Comparison of ENCODE assay signal across 16 cellular contexts in the genomic region with DNA sequence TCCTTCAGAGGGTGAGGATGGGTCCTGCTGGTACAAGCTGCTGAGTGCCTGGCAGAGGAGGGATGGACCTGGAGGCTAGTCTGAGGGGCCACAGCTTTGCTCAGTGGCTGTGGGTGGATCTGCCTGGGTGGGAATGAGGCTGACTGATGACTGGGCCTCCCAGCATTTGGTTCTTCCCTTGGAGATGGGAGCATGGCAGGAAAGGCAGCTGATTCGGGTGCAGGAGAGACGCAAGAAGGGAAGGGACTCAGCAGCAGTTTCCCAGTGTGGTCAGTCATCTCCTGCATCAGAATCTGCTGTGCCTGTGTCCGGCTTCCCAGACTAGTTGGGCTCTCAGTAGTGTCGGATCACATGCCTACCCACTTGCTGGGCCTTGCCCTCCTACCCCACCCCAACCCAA. TPM values are rescaled to one million over a fixed set of nuclear protein-coding genes. Genes with fewer than 3 reads are reported as not detected.
DNase-seq lines count a peak whose midpoint lies in the region; ATAC-seq, FAIRE-seq and TF ChIP-seq lines count a peak whose summit lies in the region.
"Had no signal": no experiment of that assay in that cellular context is flagged by ENCODE, and none has a peak within 500 bp of the region (broad histone marks: within the 10 kb centered on the region; RNA-seq: fewer than 3 reads in every experiment).

No MANE protein-coding gene starts in this region.

- TF ChIP-seq CTCF in OCI-LY1 (IDR thresholded peaks at IDR 0.05; ENCODE audit: low read length) (no peak), GM12878 (IDR thresholded peaks at IDR 0.05 in 2 of 3, conservative IDR thresholded peaks at IDR 0.05 in 1 of 3; ENCODE audit: control insufficient read depth in 2 of 3, extremely low read depth in 1 of 3, insufficient read depth in 1 of 3, low read depth in 3 of 3, low read length in 3 of 3) (no peak), spleen (IDR thresholded peaks at IDR 0.05 in 8 of 11, conservative IDR thresholded peaks at IDR 0.05 in 3 of 11) (no peak), heart right ventricle (IDR thresholded peaks at IDR 0.05) (no peak)

- H3K27me3 Mint-ChIP-seq in activated CD4-positive, alpha-beta T cell treated with anti-CD3 and anti-CD28 coated beads, Interleukin-2, amount 10 ng/mL, durations not matched to agents 24 days and 14 days: no peaks in the 10 kb centered on the region

- no peak for FAIRE-seq in GM12878 (lab: Jason Lieb, UNC)
- FAIRE-seq: urothelium cell line had no signal

- H3K27ac Mint-ChIP-seq in activated CD4-positive, alpha-beta T cell treated with anti-CD3 and anti-CD28 coated beads, Interleukin-2, amount 10 ng/mL, durations not matched to agents 24 days and 14 days: peak overlapping the region; percentile 94

- intact Hi-C loops in activated CD4-positive, alpha-beta T cell treated with anti-CD3 and anti-CD28 coated beads, Interleukin-2, amount 10 ng/mL, durations not matched to agents 24 days and 14 days (cut with micrococcal nuclease): loop anchor here (10.0 kb wide), 1 partner anchor 574 kb away; a partner anchor contains a TSS
- intact Hi-C loops in GM12878 (cut with micrococcal nuclease; ENCODE audit: unreplicated experiment): loop anchor here (10.0 kb wide), 1 partner anchor 626 kb away; a partner anchor contains a TSS
- intact Hi-C loops in spleen (cut with DNase I; ENCODE audit: low total_unique reads): no loop called here
- intact Hi-C loops in heart right ventricle (cut with DNase I): loop anchor here in 1 of 10 donors (10.0 kb wide), 1 partner anchor 106 kb away; a partner anchor contains a TSS

- RAD21 ChIA-PET in GM12878 (lab: Charles Lee; ENCODE audit: unreplicated experiment): interaction anchor here (1.6 to 16.4 kb wide), 4 partner anchors 10 to 98 kb away, joined by 3 to 292 read pairs (median 84); no protein-coding TSS in a partner anchor

- TF ChIP-seq POLR2A in GM12878 (IDR thresholded peaks at IDR 0.05; ENCODE audit: low read depth, low read length) (no peak), spleen (IDR thresholded peaks at IDR 0.05) (no peak)

- SMC1A ChIA-PET in GM12878 (lab: Charles Lee; ENCODE audit: uncharacterized antibody, unreplicated experiment): interaction anchor here (2.7 to 31.8 kb wide), 5 partner anchors 9 to 92 kb away, joined by 11 to 537 read pairs (median 457); a partner anchor contains a TSS

- no peak overlapping the region; the same call in 1 of the 2 replicates for H3K4me2 ChIP-seq in OCI-LY1 (ENCODE audit: low read length)
- H3K4me2 ChIP-seq in GM12878 (ENCODE audit: control insufficient read depth, insufficient read depth): peak overlapping the region; percentile 43; the same call in 1 of the 2 replicates

- H3K27ac ChIP-seq in OCI-LY1 (ENCODE audit: low read depth, low read length, poor library complexity, severe bottlenecking): peak overlapping the region; percentile 98
- no peak overlapping the region; the same call in 1 of the 2 replicates for H3K27ac ChIP-seq in GM12878 (ENCODE audit: control insufficient read depth, insufficient read depth)
- peak overlapping the region in 7 of 8 donors; percentile 92 to 97 (median 95) for H3K27ac ChIP-seq in spleen
- H3K27ac ChIP-seq in heart right ventricle: peak overlapping the region in 3 of 10 donors; percentile 0 to 98 (median 26)

- peaks cover 54% of the 10 kb centered on the region for H3K36me3 Mint-ChIP-seq in activated CD4-positive, alpha-beta T cell treated with anti-CD3 and anti-CD28 coated beads, Interleukin-2, amount 10 ng/mL, durations not matched to agents 24 days and 14 days (ENCODE audit: low read depth)

- H3K9ac ChIP-seq in OCI-LY1 (ENCODE audit: low read length) (no peak overlapping the region), GM12878 (ENCODE audit: control insufficient read depth, insufficient read depth, low read length) (no peak overlapping the region)

- CTCF ChIA-PET in GM12878 (lab: Yijun Ruan, JAX): interaction anchor here (1.0 to 31.2 kb wide), 6 partner anchors 10 to 94 kb away, joined by 3 to 534 read pairs (median 4); no protein-coding TSS in a partner anchor

- H3K27me3 ChIP-seq in OCI-LY1 (ENCODE audit: insufficient read depth, low read length): no peaks in the 10 kb centered on the region
- no peaks in the 10 kb centered on the region for H3K27me3 ChIP-seq in GM12878 (replicated peaks in 1 of 2; ENCODE audit: control insufficient read depth in 2 of 2, insufficient read depth in 2 of 2, low read length in 1 of 2)
- no peaks in the 10 kb centered on the region for H3K27me3 ChIP-seq in spleen (replicated peaks in 1 of 7)
- no peaks in the 10 kb centered on the region for H3K27me3 ChIP-seq in heart right ventricle

- H3K9me2 ChIP-seq in OCI-LY1 (ENCODE audit: low read depth, low read length): no peaks in the 10 kb centered on the region

- no peak overlapping the region for H2AFZ ChIP-seq in OCI-LY1 (ENCODE audit: low read length)
- no peak overlapping the region for H2AFZ ChIP-seq in GM12878 (ENCODE audit: control insufficient read depth, low read depth, low read length)

- TF ChIP-seq EP300 in GM12878 (IDR thresholded peaks at IDR 0.05; ENCODE audit: borderline replicate concordance in 1 of 2, control insufficient read depth in 1 of 2, low read depth in 2 of 2, low read length in 2 of 2): no peak

- no peak for TF ChIP-seq RAD21 in GM12878 (IDR thresholded peaks at IDR 0.05; ENCODE audit: insufficient read depth, low read depth, low read length)

- in situ Hi-C loops in GM12878 (cut with MboI): loop anchor here (25.0 kb wide), 1 partner anchor 97 kb away; no protein-coding TSS in a partner anchor

- no peaks in the 10 kb centered on the region for H4K20me1 ChIP-seq in OCI-LY1 (ENCODE audit: insufficient read depth, low read length)
- H4K20me1 ChIP-seq in GM12878 (ENCODE audit: control insufficient read depth, insufficient read depth): peaks cover 4% of the 10 kb centered on the region; the same call in 1 of the 2 replicates

- POLR2A ChIA-PET in GM12878 (lab: Charles Lee): no interaction called here

- peak overlapping the region; percentile 47 for H3K4me3 Mint-ChIP-seq in activated CD4-positive, alpha-beta T cell treated with anti-CD3 and anti-CD28 coated beads, Interleukin-2, amount 10 ng/mL, durations not matched to agents 24 days and 14 days
- H3K4me3 Mint-ChIP-seq: nephron had no signal

- peaks cover 69% of the 10 kb centered on the region for H3K4me1 ChIP-seq in OCI-LY1 (ENCODE audit: insufficient read depth, low read length, severe bottlenecking)
- H3K4me1 ChIP-seq in GM12878 (ENCODE audit: control insufficient read depth, insufficient read depth, low read length): peaks cover 12% of the 10 kb centered on the region
- H3K4me1 ChIP-seq in spleen: peaks cover 23 to 100% (median 96%) of the 10 kb centered on the region in 6 donors
- H3K4me1 ChIP-seq in heart right ventricle: peaks cover 0 to 98% (median 33%) of the 10 kb centered on the region in 9 donors

- DNase-seq in activated CD4-positive, alpha-beta T cell treated with anti-CD3 and anti-CD28 coated beads, Interleukin-2, amount 10 ng/mL, durations not matched to agents 24 days and 14 days: peak; percentile 56
- DNase-seq in activated CD4-positive, alpha-beta T cell treated with anti-CD3 and anti-CD28 coated beads for 4 hours: no peak
- no peak for DNase-seq in GM12878 (ENCODE audit: low read depth, low spot score)
- DNase-seq in spleen: no peak
- DNase-seq in heart right ventricle: no peak
- no peak for DNase-seq in NCI-H2196 (lab: John Stamatoyannopoulos, UW; ENCODE audit: unreplicated experiment)
- DNase-seq: activated CD8-positive, alpha-beta memory T cell treated with anti-CD3 and anti-CD28 coated beads for 24 hours; amniotic stem cell; left ventricle myocardium superior; NCI-H1930; NCI-H774; retina had no signal

- H3K36me3 ChIP-seq in OCI-LY1 (ENCODE audit: insufficient read depth, low read length) (peaks cover 37% of the 10 kb centered on the region), GM12878 (ENCODE audit: control insufficient read depth in 2 of 2, insufficient read depth in 2 of 2, low read length in 1 of 2) (peaks cover 10 to 12% of the 10 kb centered on the region in 2 experiments), spleen (peaks cover 0 to 57% (median 11%) of the 10 kb centered on the region in 6 donors), heart right ventricle (peaks cover 0 to 36% (median 0%) of the 10 kb centered on the region in 9 donors)

- H3K79me2 ChIP-seq in OCI-LY1 (ENCODE audit: insufficient read depth, low read length): peaks cover 67% of the 10 kb centered on the region
- peaks cover 97% of the 10 kb centered on the region for H3K79me2 ChIP-seq in GM12878 (ENCODE audit: control insufficient read depth, insufficient read depth, low read length)

- H3K9me3 Mint-ChIP-seq in activated CD4-positive, alpha-beta T cell treated with anti-CD3 and anti-CD28 coated beads, Interleukin-2, amount 10 ng/mL, durations not matched to agents 24 days and 14 days: peaks cover 3% of the 10 kb centered on the region
- H3K9me3 Mint-ChIP-seq: nephron had no signal

- ATAC-seq in GM12878 (no peak), heart right ventricle (no peak), esophagus mucosa (no peak)
- ATAC-seq: left ventricle myocardium superior had no signal

- H3K4me3 ChIP-seq in OCI-LY1 (ENCODE audit: low read depth, low read length, poor library complexity, severe bottlenecking) (no peak overlapping the region), GM12878 (0 out of 2 replicates have a peak overlapping the region, but pooled peaks have one; percentile 11), spleen (peak overlapping the region in 1 of 8 donors; percentile 74), heart right ventricle (no peak overlapping the region)

- no peaks in the 10 kb centered on the region for H3F3A ChIP-seq in OCI-LY1 (ENCODE audit: insufficient read depth, low read length)

- 65% methylated on average over 4 of the region's 4 CpGs for WGBS in GM12878 (ENCODE audit: insufficient coverage, insufficient replicate concordance, low lambda C conversion rate, missing lambda C conversion rate)
- 67 to 97% (median 72%) methylated on average over 2 to 4 of the region's 4 CpGs for WGBS in spleen, 5 donors
- 73 to 74% methylated on average over 4 of the region's 4 CpGs for WGBS in heart right ventricle, 2 donors

- no TSS peak for BruUV-seq in GM12878 (replicated peaks; lab: Mats Ljungman, UMichigan)

- H3K4me1 Mint-ChIP-seq in activated CD4-positive, alpha-beta T cell treated with anti-CD3 and anti-CD28 coated beads, Interleukin-2, amount 10 ng/mL, durations not matched to agents 24 days and 14 days: peaks cover 68% of the 10 kb centered on the region

- H3K9me3 ChIP-seq in OCI-LY1 (ENCODE audit: low read length) (no peaks in the 10 kb centered on the region), GM12878 (replicated peaks; ENCODE audit: control insufficient read depth, insufficient read depth, low read length) (no peaks in the 10 kb centered on the region), spleen (no peaks in the 10 kb centered on the region), heart right ventricle (no peaks in the 10 kb centered on the region)

RNA-seq across cellular contexts. Expression of a gene that starts 7.3 kb away (rescaled TPM):
- 280 and 287 TPM in 2 replicates for total RNA-seq in activated CD4-positive, alpha-beta T cell treated with anti-CD3 and anti-CD28 coated beads, Interleukin-2, amount 10 ng/mL, durations not matched to agents 24 days and 14 days
- 126 and 131 TPM in 2 replicates for total RNA-seq in GM12878 (2013; cell fraction: nucleolus; rRNA removed)
- 23.9 and 25.2 TPM in 2 replicates for total RNA-seq in GM12878 (2014; rRNA removed)
- 52.1 and 57.1 TPM in 2 replicates for total RNA-seq in GM12878 (2014; rRNA removed; fragmentation: Illumina TruSeq; extraction: Trizol)
- 135 and 141 TPM in 2 replicates for total RNA-seq in GM12878 (2021)
- 45.3 TPM for polyA plus RNA-seq in GM12878 (2011; ENCODE audit: low read depth)
- 96.8 and 110 TPM in 2 replicates for polyA plus RNA-seq in GM12878 (2011; rRNA removed)
- 103 and 160 TPM in 2 replicates for polyA plus RNA-seq in GM12878 (2011; cell fraction: cytosol; rRNA removed)
- 112 and 138 TPM in 2 replicates for polyA plus RNA-seq in GM12878 (2011; cell fraction: nucleus; rRNA removed)
- 115 and 116 TPM in 2 replicates for polyA plus RNA-seq in GM12878 (2012)
- 185 and 188 TPM in 2 replicates for polyA plus RNA-seq in GM12878 (2014; fragmentation: Illumina TruSeq; extraction: Trizol)
- polyA plus RNA-seq in GM12878 (2014; fragmentation: Nextera tagmentation; extraction: Ambion mirVana): 10 to 100 TPM; 23.1 to 28.6 TPM
- 66.7 and 68.8 TPM in 2 replicates for polyA plus RNA-seq in GM12878 (2014; rRNA removed)
- polyA plus RNA-seq in GM12878 (2016; fragmentation: Nextera tagmentation; extraction: Ambion mirVana): 10 to 100 TPM; 71.2 to 77.5 TPM
- 114 and 136 TPM in 2 replicates for polyA minus RNA-seq in GM12878 (2011; rRNA and poly(A)+ RNA removed)
- polyA minus RNA-seq in GM12878 (2011; cell fraction: cytosol; rRNA and poly(A)+ RNA removed): 56.0 and 63.3 TPM in 2 replicates
- 84.1 and 152 TPM in 2 replicates for polyA minus RNA-seq in GM12878 (2011; cell fraction: nucleus; rRNA and poly(A)+ RNA removed)
- total RNA-seq in spleen: 100 to 1,000 TPM; 153 to 265 (median 242) TPM
- 10 to 100 TPM; 74.9 to 86.3 (median 82.8) TPM for polyA plus RNA-seq in spleen
- total RNA-seq in heart right ventricle: 10 to 100 TPM; 12.4 to 48.1 (median 15.6) TPM
- 10 to 100 TPM in 1 of 2 donors, 1 to 10 TPM in 1; 9.1 to 16.6 TPM for polyA plus RNA-seq in heart right ventricle
- 3.1 TPM for total RNA-seq in esophagus mucosa
